In genomic region chr10:125264091-125264490, GRCh38 we compare ENCODE assay signal across 23 cellular contexts.
"Had no signal": no experiment of that assay in that cellular context is flagged by ENCODE, and none has a peak within 500 bp of the region (broad histone marks: within the 10 kb centered on the region; RNA-seq: fewer than 3 reads in every experiment).

No MANE protein-coding gene starts in this region.

- H3K27me3 ChIP-seq: gastroesophageal sphincter, neural progenitor cell, pancreas, right lobe of liver, stomach, upper lobe of left lung had no signal

- H3K4me2 ChIP-seq: neural progenitor cell had no signal

- ATAC-seq: activated CD4-positive, alpha-beta T cell treated with anti-CD3 and anti-CD28 coated beads for 36 hours; gastroesophageal sphincter; heart left ventricle; left ventricle myocardium superior; naive thymus-derived CD4-positive, alpha-beta T cell; right lobe of liver; WTC11 had no signal

- H3K4me1 ChIP-seq: gastroesophageal sphincter, heart left ventricle, neural progenitor cell, pancreas, right lobe of liver, stomach, upper lobe of left lung had no signal

- DNase-seq: activated CD4-positive, alpha-beta memory T cell treated with anti-CD3 and anti-CD28 coated beads, Interleukin-2, amount 10 ng/mL, durations not matched to agents 7 days and 5 days; activated CD4-positive, alpha-beta T cell treated with anti-CD3 and anti-CD28 coated beads for 36 hours; activated naive CD4-positive, alpha-beta T cell treated with Interleukin-2 at 50 U/mL for 16 hours; activated naive CD8-positive, alpha-beta T cell treated with anti-CD3 and anti-CD28 coated beads, Interleukin-2, amount 10 ng/mL, durations not matched to agents 7 days and 5 days; activated T-cell treated with anti-CD3 and anti-CD28 coated beads, Interleukin-2, amount 50 U/mL, for 24 hours; amygdala; central memory CD4-positive, alpha-beta T cell; dorsolateral prefrontal cortex; heart left ventricle; left ventricle myocardium superior; naive thymus-derived CD4-positive, alpha-beta T cell; pancreas; right lobe of liver; small intestine; stimulated activated CD4-positive, alpha-beta T cell treated with anti-CD3 and anti-CD28 coated beads, Interleukin-15, amount 100 ng/mL, for 24 hours; stimulated activated CD4-positive, alpha-beta T cell treated with anti-CD3 and anti-CD28 coated beads, Interleukin-2, amount 100 ng/mL, for 48 hours; stomach; upper lobe of left lung had no signal

- H3K36me3 ChIP-seq: gastroesophageal sphincter, heart left ventricle, neural progenitor cell, pancreas, right lobe of liver, stomach, upper lobe of left lung had no signal

- FAIRE-seq: colon, pancreas, small intestine, TTC549 had no signal

- H3K4me3 ChIP-seq: dorsolateral prefrontal cortex, gastroesophageal sphincter, heart left ventricle, neural progenitor cell, pancreas, right lobe of liver, stomach, upper lobe of left lung had no signal

- H3K27ac ChIP-seq: dorsolateral prefrontal cortex, gastroesophageal sphincter, heart left ventricle, neural progenitor cell, pancreas, right lobe of liver, stomach, upper lobe of left lung had no signal

- H2AFZ ChIP-seq: neural progenitor cell had no signal

- H3K9me3 ChIP-seq: gastroesophageal sphincter, heart left ventricle, pancreas, right lobe of liver, stomach, upper lobe of left lung had no signal

- H3K9ac ChIP-seq: neural progenitor cell had no signal
